In genomic region chr20:31709939-31710338, GRCh38 we compare ENCODE assay signal across 11 cellular contexts. TPM values are rescaled to one million over a fixed set of nuclear protein-coding genes. Genes with fewer than 3 reads are reported as not detected.
A peak's percentile ranks its signal among the peaks of the same experiment; 100 is the strongest.
DNase-seq lines count a peak whose midpoint lies in the region; ATAC-seq and TF ChIP-seq lines count a peak whose summit lies in the region.
"Had no signal": no experiment of that assay in that cellular context is flagged by ENCODE, and none has a peak within 500 bp of the region (broad histone marks: within the 10 kb centered on the region; RNA-seq: fewer than 3 reads in every experiment).

No MANE protein-coding gene starts in this region.

- H3K4me1 ChIP-seq in Panc1 (ENCODE audit: control insufficient read depth, insufficient read depth, low read length), result peaks cover 67% of the 10 kb centered on the region
- peaks cover 88 to 97% (median 95%) of the 10 kb centered on the region in 4 donors for H3K4me1 ChIP-seq in esophagus muscularis mucosa

- TF ChIP-seq POLR2A in esophagus muscularis mucosa (IDR thresholded peaks at IDR 0.05; ENCODE audit: low read depth), result no peak

- H3K9me3 ChIP-seq in Panc1 (ENCODE audit: control insufficient read depth, insufficient read depth, low read depth, low read length), result no peaks in the 10 kb centered on the region
- no peaks in the 10 kb centered on the region for H3K9me3 ChIP-seq in esophagus muscularis mucosa
- H3K9me3 ChIP-seq: HAP-1 had no signal

- H3K27me3 ChIP-seq in Panc1 (ENCODE audit: control insufficient read depth, insufficient read depth, low read length) (no peaks in the 10 kb centered on the region), esophagus muscularis mucosa (no peaks in the 10 kb centered on the region)

- intact Hi-C loops in activated CD4-positive, alpha-beta T cell treated with anti-CD3 and anti-CD28 coated beads for 36 hours (cut with DNase I, micrococcal nuclease), result no loop called here
- intact Hi-C loops in Panc1 (cut with micrococcal nuclease; ENCODE audit: unreplicated experiment), result no loop called here
- intact Hi-C loops in esophagus muscularis mucosa (cut with DNase I), result loop anchor here (5.0 kb wide), 1 partner anchor 38 kb away; no protein-coding TSS in a partner anchor

- WGBS in esophagus muscularis mucosa, result 90% methylated on average over 5 of the region's 5 CpGs

- POLR2A ChIA-PET in activated CD4-positive, alpha-beta T cell treated with anti-CD3 and anti-CD28 coated beads for 36 hours (lab: Charles Lee), result interaction anchor here (0.9 kb wide), 1 partner anchor 11 kb away, joined by 3 read pairs; no protein-coding TSS in a partner anchor
- POLR2A ChIA-PET in activated CD4-positive, alpha-beta T cell treated with anti-CD3 and anti-CD28 coated beads, Interleukin-2, amount 10 ng/mL, durations not matched to agents 7 days and 5 days (lab: Charles Lee), result no interaction called here
- POLR2A ChIA-PET in Panc1 (lab: Charles Lee), result no interaction called here

- in situ Hi-C loops in Panc1 (cut with HindIII; ENCODE audit: low pct_unique_long_range_greater_than_20kb, low sequenced_read_pairs), result no loop called here

- TF ChIP-seq CTCF in Panc1 (IDR thresholded peaks at IDR 0.05) (no peak), esophagus muscularis mucosa (IDR thresholded peaks at IDR 0.05) (no peak), foreskin fibroblast (IDR thresholded peaks at IDR 0.05; ENCODE audit: low read depth, low read length) (no peak)

- H3K4me3 Mint-ChIP-seq in activated CD4-positive, alpha-beta T cell treated with anti-CD3 and anti-CD28 coated beads for 36 hours, result no peak overlapping the region
- no peak overlapping the region for H3K4me3 Mint-ChIP-seq in activated CD4-positive, alpha-beta T cell treated with anti-CD3 and anti-CD28 coated beads, Interleukin-2, amount 10 ng/mL, durations not matched to agents 7 days and 5 days

- no peaks in the 10 kb centered on the region for H3K9me3 Mint-ChIP-seq in activated CD4-positive, alpha-beta T cell treated with anti-CD3 and anti-CD28 coated beads for 36 hours (ENCODE audit: low read depth)
- H3K9me3 Mint-ChIP-seq in activated CD4-positive, alpha-beta T cell treated with anti-CD3 and anti-CD28 coated beads, Interleukin-2, amount 10 ng/mL, durations not matched to agents 7 days and 5 days, result no peaks in the 10 kb centered on the region

- peak overlapping the region; percentile 15 for H3K27ac Mint-ChIP-seq in activated CD4-positive, alpha-beta T cell treated with anti-CD3 and anti-CD28 coated beads for 36 hours
- H3K27ac Mint-ChIP-seq in activated CD4-positive, alpha-beta T cell treated with anti-CD3 and anti-CD28 coated beads, Interleukin-2, amount 10 ng/mL, durations not matched to agents 7 days and 5 days, result no peak overlapping the region

- no peak for ATAC-seq in activated CD4-positive, alpha-beta T cell treated with anti-CD3 and anti-CD28 coated beads for 36 hours
- no peak for ATAC-seq in Panc1

- peaks cover 16% of the 10 kb centered on the region; the same call in 1 of the 2 replicates for H3K36me3 ChIP-seq in Panc1 (ENCODE audit: control insufficient read depth, insufficient read depth, low read length)
- peaks cover 0 to 71% (median 41%) of the 10 kb centered on the region in 4 donors for H3K36me3 ChIP-seq in esophagus muscularis mucosa

- H3K4me1 Mint-ChIP-seq in activated CD4-positive, alpha-beta T cell treated with anti-CD3 and anti-CD28 coated beads for 36 hours, result peaks cover 82% of the 10 kb centered on the region
- peaks cover 83% of the 10 kb centered on the region for H3K4me1 Mint-ChIP-seq in activated CD4-positive, alpha-beta T cell treated with anti-CD3 and anti-CD28 coated beads, Interleukin-2, amount 10 ng/mL, durations not matched to agents 7 days and 5 days

- TF ChIP-seq EP300 in esophagus muscularis mucosa (IDR thresholded peaks at IDR 0.05), result no peak

- H3K27ac ChIP-seq in Panc1 (ENCODE audit: low read length) (peak overlapping the region; percentile 19; the same call in 1 of the 2 replicates), esophagus muscularis mucosa (replicated peaks in 1 of 4) (peak overlapping the region; percentile 93 to 99 (median 96)), temporal lobe (ENCODE audit: low read depth, low read length) (peak overlapping the region; percentile 100)

- H3K36me3 Mint-ChIP-seq in activated CD4-positive, alpha-beta T cell treated with anti-CD3 and anti-CD28 coated beads for 36 hours (ENCODE audit: low read depth), result peaks cover 89% of the 10 kb centered on the region
- H3K36me3 Mint-ChIP-seq in activated CD4-positive, alpha-beta T cell treated with anti-CD3 and anti-CD28 coated beads, Interleukin-2, amount 10 ng/mL, durations not matched to agents 7 days and 5 days (ENCODE audit: low read depth), result peaks cover 70% of the 10 kb centered on the region

- H3K4me3 ChIP-seq in Panc1 (ENCODE audit: low read depth in 2 of 2, low read length in 2 of 2), result no peak overlapping the region
- H3K4me3 ChIP-seq in esophagus muscularis mucosa, result no peak overlapping the region
- no peak overlapping the region for H3K4me3 ChIP-seq in foreskin fibroblast (ENCODE audit: low read depth in 1 of 2, low read length in 2 of 2)
- H3K4me3 ChIP-seq: HAP-1 had no signal

- no peaks in the 10 kb centered on the region for H3K27me3 Mint-ChIP-seq in activated CD4-positive, alpha-beta T cell treated with anti-CD3 and anti-CD28 coated beads for 36 hours
- H3K27me3 Mint-ChIP-seq in activated CD4-positive, alpha-beta T cell treated with anti-CD3 and anti-CD28 coated beads, Interleukin-2, amount 10 ng/mL, durations not matched to agents 7 days and 5 days, result no peaks in the 10 kb centered on the region

- CTCF ChIA-PET in activated CD4-positive, alpha-beta T cell treated with anti-CD3 and anti-CD28 coated beads for 36 hours (lab: Charles Lee), result interaction anchor here (1.2 to 2.5 kb wide), 3 partner anchors 10 to 14 kb away, joined by 4 to 14 read pairs (median 6); no protein-coding TSS in a partner anchor
- CTCF ChIA-PET in activated CD4-positive, alpha-beta T cell treated with anti-CD3 and anti-CD28 coated beads, Interleukin-2, amount 10 ng/mL, durations not matched to agents 7 days and 5 days (lab: Charles Lee), result interaction anchor here (1.3 to 2.5 kb wide), 3 partner anchors 13 to 48 kb away, joined by 4 to 15 read pairs (median 6); partner anchors contain the start of gene BCL2L1
- CTCF ChIA-PET in Panc1 (lab: Charles Lee), result interaction anchor here (0.6 to 0.7 kb wide), 2 partner anchors 10 to 76 kb away, joined by 3 to 7 read pairs; no protein-coding TSS in a partner anchor

- DNase-seq in activated CD4-positive, alpha-beta T cell treated with anti-CD3 and anti-CD28 coated beads for 36 hours, result no peak
- no peak for DNase-seq in activated CD4-positive, alpha-beta T cell treated with anti-CD3 and anti-CD28 coated beads, Interleukin-2, amount 10 ng/mL, durations not matched to agents 7 days and 5 days
- no peak for DNase-seq in Panc1 (ENCODE audit: low read depth, low spot score)
- DNase-seq in esophagus muscularis mucosa (ENCODE audit: extremely low spot score), result no peak
- no peak for DNase-seq in midbrain (lab: John Stamatoyannopoulos, UW)
- DNase-seq in foreskin fibroblast, result no peak
- DNase-seq in effector CD8-positive, alpha-beta T cell (lab: John Stamatoyannopoulos, UW), result no peak
- DNase-seq: activated gamma-delta T cell; stimulated activated CD4-positive, alpha-beta T cell treated with anti-CD3 and anti-CD28 coated beads, Interleukin-12 subunit alpha, Interleukin-12 subunit beta, amount 100 ng/mL, for 4 hours had no signal

- BruUV-seq in Panc1 (replicated peaks; lab: Mats Ljungman, UMichigan), result no TSS peak

RNA-seq across cellular contexts. Expression of gene BCL2L1, which starts 12.7 kb away (rescaled TPM):
- total RNA-seq in activated CD4-positive, alpha-beta T cell treated with anti-CD3 and anti-CD28 coated beads for 36 hours, result 100 to 1,000 TPM; 107 to 121 TPM
- 10 to 100 TPM; 57.1 to 58.8 TPM for total RNA-seq in activated CD4-positive, alpha-beta T cell treated with anti-CD3 and anti-CD28 coated beads, Interleukin-2, amount 10 ng/mL, durations not matched to agents 7 days and 5 days
- total RNA-seq in Panc1 (2021; ENCODE audit: unreplicated experiment) (150 TPM), esophagus muscularis mucosa (100 to 1,000 TPM in 3 of 4 donors, 10 to 100 TPM in 1; 94.3 to 181 (median 140) TPM), temporal lobe (42.5 TPM)
- 127 TPM for polyA plus RNA-seq in Panc1 (2012; ENCODE audit: insufficient read length)

RNA-seq across cellular contexts. Expression of gene TPX2, which starts 29.2 kb away (rescaled TPM):
- total RNA-seq in activated CD4-positive, alpha-beta T cell treated with anti-CD3 and anti-CD28 coated beads for 36 hours, result 100 to 1,000 TPM; 137 to 179 TPM
- 100 to 1,000 TPM; 164 to 193 TPM for total RNA-seq in activated CD4-positive, alpha-beta T cell treated with anti-CD3 and anti-CD28 coated beads, Interleukin-2, amount 10 ng/mL, durations not matched to agents 7 days and 5 days
- total RNA-seq in Panc1 (2021; ENCODE audit: unreplicated experiment) (248 TPM), esophagus muscularis mucosa (1 to 10 TPM in 1 of 4 donors, under 1 TPM in 3; under 0.01 to 1.1 (median 0.38) TPM), temporal lobe (6.6 TPM)
- polyA plus RNA-seq in Panc1 (2012; ENCODE audit: insufficient read length), result 84.6 TPM

Comparison
In these comparisons a context has a peak if more than half of its experiments do, and no peak if none do; other contexts are left out.
1. H3K27ac ChIP-seq: peak in every context shown above with its lines; median percentile 100 in temporal lobe; 96 in esophagus muscularis mucosa; 19 in Panc1.
2. RNA of gene TPX2, which starts 29.2 kb away (total RNA-seq): 248 TPM in Panc1 (single experiment), 164 to 193 TPM in activated CD4-positive, alpha-beta T cell treated with anti-CD3 and anti-CD28 coated beads, Interleukin-2, amount 10 ng/mL, durations not matched to agents 7 days and 5 days and 137 to 179 TPM in activated CD4-positive, alpha-beta T cell treated with anti-CD3 and anti-CD28 coated beads for 36 hours; 6.6 TPM in temporal lobe (single experiment) and under 0.01 to 1.1 TPM in esophagus muscularis mucosa; every median in the first group is over 10 times any median in the second.